ENCODE assay signal across 21 cellular contexts in genomic region chr20:38672504-38672903, GRCh38. TPM values are rescaled to one million over a fixed set of nuclear protein-coding genes. Genes with fewer than 3 reads are reported as not detected.
DNase-seq lines count a peak whose midpoint lies in the region; ATAC-seq and TF ChIP-seq lines count a peak whose summit lies in the region.
"Had no signal": no experiment of that assay in that cellular context is flagged by ENCODE, and none has a peak within 500 bp of the region (broad histone marks: within the 10 kb centered on the region; RNA-seq: fewer than 3 reads in every experiment).

No MANE protein-coding gene starts in this region.

- H3K27ac ChIP-seq in BLaER1 treated with 17β-estradiol and CSF1 and Interleukin-3, amounts not matched to agents 10 nM and 100 nM, result 0 out of 22 replicates have a peak overlapping the region, but pooled peaks of 1 of the 11 experiments have one; percentile 99

- H3K4me3 Mint-ChIP-seq in immature natural killer cell (peak overlapping the region in 3 of 5 donors; percentile 36 to 50 (median 49)), chondrocyte (ENCODE audit: unreplicated experiment) (no peak overlapping the region)

- no peaks in the 10 kb centered on the region; a peak in 1 of 22 replicates for H4K20me1 ChIP-seq in BLaER1 treated with 17β-estradiol and CSF1 and Interleukin-3, amounts not matched to agents 10 nM and 100 nM

- no peak overlapping the region for H3K27ac Mint-ChIP-seq in immature natural killer cell
- H3K27ac Mint-ChIP-seq in chondrocyte (ENCODE audit: unreplicated experiment), result no peak overlapping the region
- H3K27ac Mint-ChIP-seq: CD14-positive monocyte; CD4-positive, alpha-beta T cell; GM23338; H9 had no signal

- H3K9me3 Mint-ChIP-seq in immature natural killer cell, result no peaks in the 10 kb centered on the region
- no peaks in the 10 kb centered on the region for H3K9me3 Mint-ChIP-seq in chondrocyte (ENCODE audit: low read depth)
- H3K9me3 Mint-ChIP-seq: CD4-positive, alpha-beta T cell; GM23338 had no signal

- peaks cover 8 to 40% (median 30%) of the 10 kb centered on the region in 10 experiments for H3K4me1 ChIP-seq in BLaER1 treated with 17β-estradiol and CSF1 and Interleukin-3, amounts not matched to agents 10 nM and 100 nM
- H3K4me1 ChIP-seq in NT2/D1 (ENCODE audit: insufficient read depth, insufficient read length), result peaks cover 8% of the 10 kb centered on the region

- peaks cover 0 to 4% (median 0%) of the 10 kb centered on the region in 3 donors for H3K36me3 Mint-ChIP-seq in immature natural killer cell
- no peaks in the 10 kb centered on the region for H3K36me3 Mint-ChIP-seq in chondrocyte (ENCODE audit: low read depth)

- peaks cover 11 to 13% of the 10 kb centered on the region in 2 donors for H3K4me1 Mint-ChIP-seq in immature natural killer cell
- peaks cover 11% of the 10 kb centered on the region for H3K4me1 Mint-ChIP-seq in chondrocyte (ENCODE audit: low read depth)

- H3K4me3 ChIP-seq in BLaER1 treated with 17β-estradiol and CSF1 and Interleukin-3, amounts not matched to agents 10 nM and 100 nM, result no peak overlapping the region
- H3K4me3 ChIP-seq in NT2/D1 (ENCODE audit: insufficient read length, low read depth), result no peak overlapping the region

- TF ChIP-seq CTCF in chondrocyte (IDR thresholded peaks at IDR 0.05), result no peak

- H3K4me2 ChIP-seq in BLaER1 treated with 17β-estradiol and CSF1 and Interleukin-3, amounts not matched to agents 10 nM and 100 nM, result peak overlapping the region in 10 of 11 experiments; percentile 87 to 100 (median 98); a peak in 17 of 22 replicates

- no peak for ATAC-seq in GM21825 (IDR thresholded peaks at IDR 0.05; ENCODE audit: unreplicated experiment)
- ATAC-seq: GM23338, HCT116 had no signal

- no peak overlapping the region for H3K9ac ChIP-seq in BLaER1 treated with 17β-estradiol and CSF1 and Interleukin-3, amounts not matched to agents 10 nM and 100 nM
- H3K9ac ChIP-seq in NT2/D1 (ENCODE audit: insufficient read length, low read depth), result peak overlapping the region; percentile 34

- H3K27me3 Mint-ChIP-seq in immature natural killer cell (ENCODE audit: low read depth in 3 of 3) (peaks cover 5 to 23% (median 17%) of the 10 kb centered on the region in 3 donors), chondrocyte (ENCODE audit: low read depth) (peaks cover 49% of the 10 kb centered on the region)

- no peaks in the 10 kb centered on the region for H3K36me3 ChIP-seq in BLaER1 treated with 17β-estradiol and CSF1 and Interleukin-3, amounts not matched to agents 10 nM and 100 nM
- H3K36me3 ChIP-seq in NT2/D1 (ENCODE audit: insufficient read depth, insufficient read length, low read length), result no peaks in the 10 kb centered on the region

- DNase-seq in NT2/D1 (ENCODE audit: low read depth, low spot score), result no peak
- no peak for DNase-seq in immature natural killer cell
- no peak for DNase-seq in effector CD8-positive, alpha-beta T cell (lab: John Stamatoyannopoulos, UW)
- no peak for DNase-seq in chondrocyte (ENCODE audit: low spot score)
- DNase-seq: Calu3; CD4-positive, alpha-beta T cell; COR-L47; DMS79 treated with DMSO at 0.1 percent for 48 hours; GF-D8; H9 had no signal

- no peaks in the 10 kb centered on the region for H3K27me3 ChIP-seq in BLaER1 treated with 17β-estradiol and CSF1 and Interleukin-3, amounts not matched to agents 10 nM and 100 nM
- H3K27me3 ChIP-seq in NT2/D1 (ENCODE audit: insufficient read depth, insufficient read length), result peaks cover 73% of the 10 kb centered on the region

- no peaks in the 10 kb centered on the region for H3K9me3 ChIP-seq in BLaER1 treated with 17β-estradiol and CSF1 and Interleukin-3, amounts not matched to agents 10 nM and 100 nM (replicated peaks in 1 of 11)
- no peaks in the 10 kb centered on the region for H3K9me3 ChIP-seq in NT2/D1 (ENCODE audit: insufficient read depth, low read length)

RNA-seq across cellular contexts. Expression of gene SLC32A1, which starts 51.8 kb away (rescaled TPM):
- polyA plus RNA-seq in immature natural killer cell, result not detected
- total RNA-seq in chondrocyte, result not detected in 3 replicates
- total RNA-seq: A172; A673; Calu3; CD4-positive, alpha-beta T cell; Daoy; G401; H4 had no signal
- polyA plus RNA-seq: BJ, CD14-positive monocyte, GM23338 had no signal
